8 cellular contexts compared by ENCODE assay signal in the genomic region with DNA sequence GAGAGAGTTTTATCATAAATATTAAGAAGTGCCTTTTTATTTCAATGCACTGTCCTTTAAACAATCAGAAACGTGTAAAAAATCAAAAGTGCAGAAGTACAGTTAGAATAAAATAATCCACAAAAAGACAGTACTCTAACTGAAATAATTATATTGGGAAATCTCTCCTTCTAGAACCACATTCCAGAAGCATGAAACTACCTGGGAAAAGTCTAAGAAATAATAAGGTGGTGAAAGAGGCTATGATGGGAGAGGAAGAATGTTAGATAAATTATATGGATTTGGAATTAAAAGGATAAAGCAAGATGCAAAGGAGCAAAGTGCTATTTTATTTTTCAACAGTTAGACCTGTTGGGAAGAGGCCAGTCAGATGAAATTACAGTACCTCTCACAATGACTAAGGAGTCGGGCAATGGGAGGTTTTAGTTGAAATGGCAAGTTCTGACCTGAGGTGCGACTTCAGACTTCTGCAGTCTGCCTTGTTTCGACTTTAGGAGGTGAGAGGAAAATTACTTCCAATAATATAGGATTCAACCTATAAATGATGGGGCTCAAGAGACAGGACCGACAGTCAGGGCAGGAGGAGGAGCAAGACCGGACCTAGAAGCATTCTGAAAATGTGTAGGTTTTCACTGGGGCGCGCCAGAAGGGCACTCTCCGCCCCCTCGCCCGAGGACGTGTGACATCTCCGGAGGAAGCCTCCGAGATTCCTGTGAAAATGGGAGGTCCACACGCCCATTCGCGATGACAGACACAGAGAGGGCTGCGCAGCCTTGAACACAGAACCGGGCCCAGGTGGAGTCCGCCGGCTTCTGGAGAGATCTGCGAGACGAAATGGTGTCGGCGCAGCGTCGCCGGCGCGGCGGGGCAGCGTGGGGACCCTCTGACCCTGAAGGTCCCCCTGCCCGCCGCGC. TPM values are rescaled to one million over a fixed set of nuclear protein-coding genes. Genes with fewer than 3 reads are reported as not detected.
A peak's percentile ranks its signal among the peaks of the same experiment; 100 is the strongest.
DNase-seq lines count a peak whose midpoint lies in the region; ATAC-seq and TF ChIP-seq lines count a peak whose summit lies in the region.

No MANE protein-coding gene starts in this region.

- peaks cover 0 to 9% of the 10 kb centered on the region in 2 donors for H3K36me3 ChIP-seq in gastroesophageal sphincter
- H3K36me3 ChIP-seq in neutrophil, result no peaks in the 10 kb centered on the region
- peaks cover 0 to 5% (median 0%) of the 10 kb centered on the region in 3 donors for H3K36me3 ChIP-seq in tibial nerve

- TF ChIP-seq POLR2A in gastroesophageal sphincter (IDR thresholded peaks at IDR 0.05) (no peak), tibial nerve (IDR thresholded peaks at IDR 0.05) (no peak)

- H3K9me3 ChIP-seq in gastroesophageal sphincter (no peaks in the 10 kb centered on the region), neutrophil (no peaks in the 10 kb centered on the region), tibial nerve (no peaks in the 10 kb centered on the region)

- no peaks in the 10 kb centered on the region for H3K27me3 Mint-ChIP-seq in activated T-helper 17 cell treated with anti-CD3 and anti-CD28 coated beads, Interleukin-2, amount 50 U/mL, for 72 hours

- no peaks in the 10 kb centered on the region for H3K4me1 Mint-ChIP-seq in activated T-helper 17 cell treated with anti-CD3 and anti-CD28 coated beads, Interleukin-2, amount 50 U/mL, for 72 hours

- no peaks in the 10 kb centered on the region for H3K27me3 ChIP-seq in gastroesophageal sphincter
- H3K27me3 ChIP-seq in neutrophil, result peaks cover 14% of the 10 kb centered on the region
- no peaks in the 10 kb centered on the region for H3K27me3 ChIP-seq in tibial nerve

- TF ChIP-seq CTCF in gastroesophageal sphincter (IDR thresholded peaks at IDR 0.05) (no peak), neutrophil (IDR thresholded peaks at IDR 0.05) (no peak), tibial nerve (IDR thresholded peaks at IDR 0.05) (no peak)

- H3K36me3 Mint-ChIP-seq in activated T-helper 17 cell treated with anti-CD3 and anti-CD28 coated beads, Interleukin-2, amount 50 U/mL, for 72 hours (ENCODE audit: low read depth), result peaks cover 5% of the 10 kb centered on the region

- H3K4me3 ChIP-seq in gastroesophageal sphincter, result peak overlapping the region; percentile 70 to 85
- peak overlapping the region; percentile 97 for H3K4me3 ChIP-seq in neutrophil (ENCODE audit: low read depth in 1 of 2, low read length in 1 of 2)
- peak overlapping the region; percentile 72 to 93 (median 86) for H3K4me3 ChIP-seq in tibial nerve

- H3K4me1 ChIP-seq in gastroesophageal sphincter, result peaks cover 0 to 71% (median 12%) of the 10 kb centered on the region in 3 donors
- peaks cover 14 to 20% of the 10 kb centered on the region in 2 experiments for H3K4me1 ChIP-seq in neutrophil (ENCODE audit: control insufficient read depth in 1 of 2, insufficient read depth in 1 of 2, low read depth in 1 of 2, low read length in 1 of 2)
- peaks cover 0 to 62% (median 10%) of the 10 kb centered on the region in 4 donors for H3K4me1 ChIP-seq in tibial nerve

- DNase-seq in A172 (ENCODE audit: low spot score) (peak; percentile 59), NCI-H748 treated with DMSO at 0.1 percent for 48 hours (lab: John Stamatoyannopoulos, UW) (peak; percentile 33), tibial nerve (ENCODE audit: low spot score in 2 of 2) (peak in 1 of 2 donors; percentile 13)

- H3K4me3 Mint-ChIP-seq in activated T-helper 17 cell treated with anti-CD3 and anti-CD28 coated beads, Interleukin-2, amount 50 U/mL, for 72 hours, result peak overlapping the region; percentile 84

- 4 to 13% methylated on average over 5 to 7 of the region's 35 CpGs for WGBS in gastroesophageal sphincter (ENCODE audit: low coverage in 1 of 2), 2 donors
- WGBS in tibial nerve, 2 donors, result 1 to 3% methylated on average over 21 to 34 of the region's 35 CpGs

- ATAC-seq in GM18502 (IDR thresholded peaks at IDR 0.05; ENCODE audit: poor library complexity, unreplicated experiment) (peak; percentile 37), HG02970 (IDR thresholded peaks at IDR 0.05; ENCODE audit: low FRiP score, unreplicated experiment) (peak; percentile 17), gastroesophageal sphincter (peak; percentile 26)
- ATAC-seq in activated T-helper 17 cell treated with anti-CD3 and anti-CD28 coated beads, Interleukin-2, amount 50 U/mL, for 72 hours (replicated peaks), result peak; percentile 48

- H3K27ac Mint-ChIP-seq in activated T-helper 17 cell treated with anti-CD3 and anti-CD28 coated beads, Interleukin-2, amount 50 U/mL, for 72 hours, result peak overlapping the region; percentile 82

- no peak for TF ChIP-seq EP300 in gastroesophageal sphincter (IDR thresholded peaks at IDR 0.05)
- no peak for TF ChIP-seq EP300 in tibial nerve (IDR thresholded peaks at IDR 0.05)

- no peaks in the 10 kb centered on the region for H3K9me3 Mint-ChIP-seq in activated T-helper 17 cell treated with anti-CD3 and anti-CD28 coated beads, Interleukin-2, amount 50 U/mL, for 72 hours

- H3K27ac ChIP-seq in gastroesophageal sphincter (peak overlapping the region; percentile 78 to 93 (median 89)), neutrophil (peak overlapping the region; percentile 70), tibial nerve (peak overlapping the region; percentile 76 to 89 (median 88))

RNA-seq across cellular contexts. Expression of gene SPRYD7, which starts 0.7 kb away (rescaled TPM):
- 15.4 and 19.2 TPM in 2 replicates for total RNA-seq in A172 (2014; rRNA removed; shearing (Covaris generic))
- 1 to 10 TPM; 3.6 to 5.3 TPM for total RNA-seq in activated T-helper 17 cell treated with anti-CD3 and anti-CD28 coated beads, Interleukin-2, amount 50 U/mL, for 72 hours
- total RNA-seq in gastroesophageal sphincter, result 10 to 100 TPM in 3 of 4 donors, 1 to 10 TPM in 1; 8.6 to 16.5 (median 15.1) TPM
- total RNA-seq in tibial nerve, result 1 to 10 TPM; 5.5 to 9.4 (median 7.5) TPM
